Comparison of ENCODE assay signal across 29 cellular contexts in genomic region chr14:29630566-29631160, GRCh38.
"Had no signal": no experiment of that assay in that cellular context is flagged by ENCODE, and none has a peak within 500 bp of the region (broad histone marks: within the 10 kb centered on the region; RNA-seq: fewer than 3 reads in every experiment).

No MANE protein-coding gene starts in this region.

- H3K27ac Mint-ChIP-seq: activated CD4-positive, alpha-beta T cell treated with anti-CD3 and anti-CD28 coated beads, Interleukin-2, amount 10 ng/mL, durations not matched to agents 7 days and 5 days; activated CD8-positive, alpha-beta memory T cell treated with anti-CD3 and anti-CD28 coated beads, Interleukin-2, amount 10 ng/mL, durations not matched to agents 7 days and 5 days; activated CD8-positive, alpha-beta T cell treated with anti-CD3 and anti-CD28 coated beads for 36 hours; activated naive CD4-positive, alpha-beta T cell treated with anti-CD3 and anti-CD28 coated beads, Interleukin-2, amount 50 U/mL, for 24 hours; brain; natural killer cell treated with Interleukin-12 subunit alpha and Interleukin-12 subunit beta and Interleukin-15 and Interleukin-18, amount 100 ng/mL, for 72 hours; T-cell had no signal

- H3K36me3 ChIP-seq: esophagus squamous epithelium, ovary, prostate gland, WERI-Rb-1 had no signal

- H3K4me2 ChIP-seq: hepatocyte had no signal

- H3K4me1 ChIP-seq: esophagus squamous epithelium, foreskin keratinocyte, prostate gland, upper lobe of left lung had no signal

- H3K27ac ChIP-seq: esophagus squamous epithelium, foreskin keratinocyte, hepatocyte, ovary, prostate gland, upper lobe of left lung, WERI-Rb-1 had no signal

- H3K9me3 Mint-ChIP-seq: activated CD4-positive, alpha-beta T cell treated with anti-CD3 and anti-CD28 coated beads, Interleukin-2, amount 10 ng/mL, durations not matched to agents 7 days and 5 days; activated CD8-positive, alpha-beta T cell treated with anti-CD3 and anti-CD28 coated beads for 36 hours; activated naive CD4-positive, alpha-beta T cell treated with anti-CD3 and anti-CD28 coated beads, Interleukin-2, amount 50 U/mL, for 24 hours; brain had no signal

- DNase-seq: activated CD4-positive, alpha-beta T cell treated with anti-CD3 and anti-CD28 coated beads, Interleukin-2, amount 10 ng/mL, durations not matched to agents 7 days and 5 days; activated CD4-positive, CD25-positive, alpha-beta regulatory T cell treated with anti-CD3 and anti-CD28 coated beads, Interleukin-2, amount 50 U/mL, for 72 hours; activated CD8-positive, alpha-beta memory T cell treated with anti-CD3 and anti-CD28 coated beads, Interleukin-2, amount 10 ng/mL, durations not matched to agents 7 days and 5 days; activated CD8-positive, alpha-beta T cell treated with anti-CD3 and anti-CD28 coated beads for 36 hours; activated gamma-delta T cell; activated T-cell treated with anti-CD3 and anti-CD28 coated beads for 4 hours; aorta; central memory CD4-positive, alpha-beta T cell; dermis blood vessel endothelial cell; effector memory CD4-positive, alpha-beta T cell; esophagus squamous epithelium; glutamatergic neuron; immature natural killer cell; kidney glomerular epithelial cell; left ventricle myocardium superior; ovary; stimulated activated CD4-positive, alpha-beta T cell treated with anti-CD3 and anti-CD28 coated beads, Interleukin-4, amount 100 ng/mL, for 4 hours; stimulated activated naive CD8-positive, alpha-beta T cell treated with anti-CD3 and anti-CD28 coated beads, Interleukin-15, Interleukin-2, amounts not matched to agents 100 U/mL and 50 U/mL, for 24 hours; T-cell; upper lobe of left lung; WERI-Rb-1 had no signal

- H3K4me3 ChIP-seq: esophagus squamous epithelium, hepatocyte, ovary, prostate gland, upper lobe of left lung had no signal

- H3K4me3 Mint-ChIP-seq: activated CD4-positive, alpha-beta T cell treated with anti-CD3 and anti-CD28 coated beads, Interleukin-2, amount 10 ng/mL, durations not matched to agents 7 days and 5 days; activated CD8-positive, alpha-beta memory T cell treated with anti-CD3 and anti-CD28 coated beads, Interleukin-2, amount 10 ng/mL, durations not matched to agents 7 days and 5 days; activated CD8-positive, alpha-beta T cell treated with anti-CD3 and anti-CD28 coated beads for 36 hours; activated naive CD4-positive, alpha-beta T cell treated with anti-CD3 and anti-CD28 coated beads, Interleukin-2, amount 50 U/mL, for 24 hours; brain; immature natural killer cell; natural killer cell treated with Interleukin-12 subunit alpha and Interleukin-12 subunit beta and Interleukin-15 and Interleukin-18, amount 100 ng/mL, for 72 hours; T-cell; T-helper 2 cell treated with Interferon-gamma antibody and Interleukin-4, amounts not matched to agents 5 μg/mL and 100 μg/mL, for 36 hours had no signal

- H3K9me3 ChIP-seq: esophagus squamous epithelium, ovary, prostate gland, upper lobe of left lung had no signal

- FAIRE-seq: endothelial cell of umbilical vein had no signal

- H3K4me1 Mint-ChIP-seq: activated CD4-positive, alpha-beta T cell treated with anti-CD3 and anti-CD28 coated beads, Interleukin-2, amount 10 ng/mL, durations not matched to agents 7 days and 5 days; activated CD8-positive, alpha-beta memory T cell treated with anti-CD3 and anti-CD28 coated beads, Interleukin-2, amount 10 ng/mL, durations not matched to agents 7 days and 5 days; activated naive CD4-positive, alpha-beta T cell treated with anti-CD3 and anti-CD28 coated beads, Interleukin-2, amount 50 U/mL, for 24 hours; brain; immature natural killer cell; T-cell had no signal

- H3K27me3 ChIP-seq: esophagus squamous epithelium, foreskin keratinocyte, hepatocyte, ovary, upper lobe of left lung had no signal

- H2AFZ ChIP-seq: hepatocyte had no signal

- H3K36me3 Mint-ChIP-seq: activated CD8-positive, alpha-beta memory T cell treated with anti-CD3 and anti-CD28 coated beads, Interleukin-2, amount 10 ng/mL, durations not matched to agents 7 days and 5 days; activated naive CD4-positive, alpha-beta T cell treated with anti-CD3 and anti-CD28 coated beads, Interleukin-2, amount 50 U/mL, for 24 hours; brain; natural killer cell treated with Interleukin-12 subunit alpha and Interleukin-12 subunit beta and Interleukin-15 and Interleukin-18, amount 100 ng/mL, for 72 hours; T-cell had no signal

- H3K27me3 Mint-ChIP-seq: activated CD4-positive, alpha-beta T cell treated with anti-CD3 and anti-CD28 coated beads, Interleukin-2, amount 10 ng/mL, durations not matched to agents 7 days and 5 days; activated CD8-positive, alpha-beta memory T cell treated with anti-CD3 and anti-CD28 coated beads, Interleukin-2, amount 10 ng/mL, durations not matched to agents 7 days and 5 days; activated CD8-positive, alpha-beta T cell treated with anti-CD3 and anti-CD28 coated beads for 36 hours; activated naive CD4-positive, alpha-beta T cell treated with anti-CD3 and anti-CD28 coated beads, Interleukin-2, amount 50 U/mL, for 24 hours; brain; natural killer cell treated with Interleukin-12 subunit alpha and Interleukin-12 subunit beta and Interleukin-15 and Interleukin-18, amount 100 ng/mL, for 72 hours; T-cell had no signal

- H3K79me2 ChIP-seq: hepatocyte had no signal
